Comparison of ENCODE assay signal across 8 cellular contexts in genomic region chr5:141617128-141617527, GRCh38. TPM values are rescaled to one million over a fixed set of nuclear protein-coding genes. Genes with fewer than 3 reads are reported as not detected.
A peak's percentile ranks its signal among the peaks of the same experiment; 100 is the strongest.
DNase-seq lines count a peak whose midpoint lies in the region; ATAC-seq, FAIRE-seq and TF ChIP-seq lines count a peak whose summit lies in the region.

No MANE protein-coding gene starts in this region.

- no peak for FAIRE-seq in GM12878 (lab: Jason Lieb, UNC)

- H3K4me2 ChIP-seq in GM12878 (ENCODE audit: control insufficient read depth, insufficient read depth), result peak overlapping the region; percentile 91

- H3K79me2 ChIP-seq in GM12878 (ENCODE audit: control insufficient read depth, insufficient read depth, low read length), result peaks cover 60% of the 10 kb centered on the region

- H3K4me3 ChIP-seq in heart left ventricle, result peak overlapping the region in 11 of 12 donors; percentile 73 to 99 (median 96)
- peak overlapping the region; percentile 89 for H3K4me3 ChIP-seq in GM12878
- peak overlapping the region; percentile 78 to 86 for H3K4me3 ChIP-seq in vagina

- TF ChIP-seq EP300 in GM12878 (IDR thresholded peaks at IDR 0.05; ENCODE audit: borderline replicate concordance in 1 of 2, control insufficient read depth in 1 of 2, low read depth in 2 of 2, low read length in 2 of 2), result no peak

- H3K4me1 Mint-ChIP-seq in memory B cell, result peaks cover 53% of the 10 kb centered on the region

- DNase-seq in heart left ventricle (no peak), left ventricle myocardium superior (no peak), GM12878 (ENCODE audit: low read depth, low spot score) (no peak), memory B cell (ENCODE audit: low spot score in 2 of 2) (no peak), vagina (ENCODE audit: extremely low spot score in 2 of 2) (no peak), EL (no peak), NCI-H2196 treated with DMSO at 0.1 percent for 48 hours (lab: John Stamatoyannopoulos, UW; ENCODE audit: unreplicated experiment) (no peak), GOT3 (lab: John Stamatoyannopoulos, UW) (no peak)

- RAD21 ChIA-PET in GM12878 (lab: Charles Lee; ENCODE audit: unreplicated experiment), result interaction anchor here (0.6 to 9.9 kb wide), 12 partner anchors 9 to 1122 kb away, joined by 3 to 299 read pairs (median 8); partner anchors contain the start of genes HDAC3, PCDHGA10 and RELL2

- no TSS peak for BruUV-seq in GM12878 (replicated peaks; lab: Mats Ljungman, UMichigan)

- SMC1A ChIA-PET in GM12878 (lab: Charles Lee; ENCODE audit: uncharacterized antibody, unreplicated experiment), result interaction anchor here (1.2 to 14.0 kb wide), 10 partner anchors 12 to 307 kb away, joined by 3 to 245 read pairs (median 6); partner anchors contain the start of genes DELE1, FCHSD1, HDAC3 and RELL2

- H3K36me3 ChIP-seq in heart left ventricle, result peaks cover 0 to 26% (median 21%) of the 10 kb centered on the region in 9 donors
- H3K36me3 ChIP-seq in GM12878 (ENCODE audit: control insufficient read depth in 2 of 2, insufficient read depth in 2 of 2, low read length in 1 of 2), result peaks cover 5 to 14% of the 10 kb centered on the region in 2 experiments
- H3K36me3 ChIP-seq in vagina, result peaks cover 0 to 13% of the 10 kb centered on the region in 2 donors

- H3K4me3 Mint-ChIP-seq in memory B cell, result peak overlapping the region; percentile 97

- 47 to 61% (median 50%) methylated on average over 2 of the region's 2 CpGs for WGBS in heart left ventricle, 4 donors
- 16% methylated on average over 2 of the region's 2 CpGs for WGBS in GM12878 (ENCODE audit: insufficient coverage, insufficient replicate concordance, low lambda C conversion rate, missing lambda C conversion rate)

- no peak for ATAC-seq in heart left ventricle
- ATAC-seq in left ventricle myocardium superior, result no peak
- no peak for ATAC-seq in GM12878
- no peak for ATAC-seq in memory B cell (ENCODE audit: low read depth)

- in situ Hi-C loops in GM12878 (cut with MboI), result loop anchor here (25.0 kb wide), 2 partner anchors 1205 to 1580 kb away; partner anchors contain the start of genes ANKHD1 and NRG2

- no peaks in the 10 kb centered on the region for H4K20me1 ChIP-seq in GM12878 (ENCODE audit: control insufficient read depth, insufficient read depth)

- H3K9me3 Mint-ChIP-seq in memory B cell, result no peaks in the 10 kb centered on the region

- H3K9ac ChIP-seq in GM12878 (ENCODE audit: control insufficient read depth, insufficient read depth, low read length), result peak overlapping the region; percentile 87; the same call in 1 of the 2 replicates

- TF ChIP-seq RAD21 in GM12878 (IDR thresholded peaks at IDR 0.05; ENCODE audit: insufficient read depth, low read depth, low read length), result no peak

- H3K4me1 ChIP-seq in heart left ventricle (peaks cover 0 to 64% (median 40%) of the 10 kb centered on the region in 12 donors), GM12878 (ENCODE audit: control insufficient read depth, insufficient read depth, low read length) (peaks cover 3% of the 10 kb centered on the region; the same call in 1 of the 2 replicates), vagina (peaks cover 27% of the 10 kb centered on the region)

- peak overlapping the region; percentile 97 for H3K27ac Mint-ChIP-seq in memory B cell

- peaks cover 11% of the 10 kb centered on the region for H3K36me3 Mint-ChIP-seq in memory B cell

- no peak overlapping the region for H2AFZ ChIP-seq in GM12878 (ENCODE audit: control insufficient read depth, low read depth, low read length)

- intact Hi-C loops in heart left ventricle (cut with DNase I) (loop anchor here in 2 of 10 donors (2.0 kb wide), 2 partner anchors 14 to 16 kb away; no protein-coding TSS in a partner anchor), left ventricle myocardium superior (cut with micrococcal nuclease) (loop anchor here (2.0 kb wide), 1 partner anchor 24 kb away; no protein-coding TSS in a partner anchor), GM12878 (cut with micrococcal nuclease; ENCODE audit: unreplicated experiment) (loop anchor here (10.0 kb wide), 1 partner anchor 902 kb away; no protein-coding TSS in a partner anchor), vagina (cut with DNase I) (no loop called here)

- no peaks in the 10 kb centered on the region for H3K27me3 ChIP-seq in heart left ventricle
- no peaks in the 10 kb centered on the region for H3K27me3 ChIP-seq in GM12878 (replicated peaks in 1 of 2; ENCODE audit: control insufficient read depth in 2 of 2, insufficient read depth in 2 of 2, low read length in 1 of 2)
- H3K27me3 ChIP-seq in vagina, result no peaks in the 10 kb centered on the region

- TF ChIP-seq POLR2A in heart left ventricle (IDR thresholded peaks at IDR 0.05) (no peak), GM12878 (IDR thresholded peaks at IDR 0.05; ENCODE audit: low read depth, low read length) (no peak), vagina (IDR thresholded peaks at IDR 0.05) (no peak)

- CTCF ChIA-PET in GM12878 (lab: Yijun Ruan, JAX), result interaction anchor here (0.7 to 15.5 kb wide), 16 partner anchors 9 to 352 kb away, joined by 3 to 517 read pairs (median 5); partner anchors contain the start of genes FCHSD1, HDAC3, PCDHGA10 and RELL2

- H3K27ac ChIP-seq in heart left ventricle (peak overlapping the region in 11 of 12 donors; percentile 75 to 99 (median 97)), GM12878 (ENCODE audit: control insufficient read depth, insufficient read depth) (peak overlapping the region; percentile 84; the same call in 1 of the 2 replicates), vagina (peak overlapping the region; percentile 96)

- POLR2A ChIA-PET in GM12878 (lab: Charles Lee), result interaction anchor here (0.6 to 13.9 kb wide), 14 partner anchors 9 to 352 kb away, joined by 3 to 215 read pairs (median 6); partner anchors contain the start of genes FCHSD1, HDAC3, RELL2 and RNF14

- TF ChIP-seq CTCF in heart left ventricle (IDR thresholded peaks at IDR 0.05) (no peak), GM12878 (IDR thresholded peaks at IDR 0.05 in 2 of 3, conservative IDR thresholded peaks at IDR 0.05 in 1 of 3; ENCODE audit: control insufficient read depth in 2 of 3, extremely low read depth in 1 of 3, insufficient read depth in 1 of 3, low read depth in 3 of 3, low read length in 3 of 3) (no peak), vagina (IDR thresholded peaks at IDR 0.05) (no peak)

- H3K9me3 ChIP-seq in heart left ventricle (no peaks in the 10 kb centered on the region), GM12878 (replicated peaks; ENCODE audit: control insufficient read depth, insufficient read depth, low read length) (no peaks in the 10 kb centered on the region), vagina (no peaks in the 10 kb centered on the region)

- no peaks in the 10 kb centered on the region for H3K27me3 Mint-ChIP-seq in memory B cell

RNA-seq across cellular contexts. Expression of gene DIAPH1, which starts 1.7 kb away (rescaled TPM):
- total RNA-seq in heart left ventricle (100 to 1,000 TPM in 1 of 9 donors, 10 to 100 TPM in 8; 38.8 to 137 (median 61.5) TPM), left ventricle myocardium superior (36.6 TPM), GM12878 (2014; rRNA removed) (42.6 and 45.5 TPM in 2 replicates), GM12878 (2014; rRNA removed; fragmentation: Illumina TruSeq; extraction: Trizol) (37.8 and 38.6 TPM in 2 replicates), GM12878 (2021) (159 and 168 TPM in 2 replicates), vagina (64.1 TPM)
- polyA plus RNA-seq in heart left ventricle (10 to 100 TPM; 29.9 to 79.6 TPM), GM12878 (2011; rRNA removed) (43.6 and 45.5 TPM in 2 replicates), GM12878 (2014; fragmentation: Illumina TruSeq; extraction: Trizol) (122 and 124 TPM in 2 replicates), GM12878 (2014; fragmentation: Nextera tagmentation; extraction: Ambion mirVana) (10 to 100 TPM; 46.3 to 56.0 TPM), GM12878 (2014; rRNA removed) (62.1 and 69.4 TPM in 2 replicates), GM12878 (2016; fragmentation: Nextera tagmentation; extraction: Ambion mirVana) (100 to 1,000 TPM; 113 to 122 TPM)
- 41.5 and 54.1 TPM in 2 replicates for total RNA-seq in GM12878 (2013; cell fraction: nucleolus; rRNA removed)
- 53.8 TPM for polyA plus RNA-seq in GM12878 (2011; ENCODE audit: low read depth)
- 60.5 and 85.4 TPM in 2 replicates for polyA plus RNA-seq in GM12878 (2011; cell fraction: cytosol; rRNA removed)
- 108 and 216 TPM in 2 replicates for polyA plus RNA-seq in GM12878 (2011; cell fraction: nucleus; rRNA removed)
- 64.3 and 68.3 TPM in 2 replicates for polyA plus RNA-seq in GM12878 (2012)
- 95.9 and 106 TPM in 2 replicates for polyA minus RNA-seq in GM12878 (2011; rRNA and poly(A)+ RNA removed)
- 52.9 and 65.7 TPM in 2 replicates for polyA minus RNA-seq in GM12878 (2011; cell fraction: cytosol; rRNA and poly(A)+ RNA removed)
- polyA minus RNA-seq in GM12878 (2011; cell fraction: nucleus; rRNA and poly(A)+ RNA removed), result 34.0 and 83.0 TPM in 2 replicates

RNA-seq across cellular contexts. Expression of gene HDAC3, which starts 19.5 kb away (rescaled TPM):
- total RNA-seq in heart left ventricle (10 to 100 TPM; 24.5 to 39.0 (median 32.2) TPM), left ventricle myocardium superior (28.9 TPM), GM12878 (2014; rRNA removed) (107 and 109 TPM in 2 replicates), GM12878 (2014; rRNA removed; fragmentation: Illumina TruSeq; extraction: Trizol) (77.0 and 92.5 TPM in 2 replicates), GM12878 (2021) (82.9 and 94.3 TPM in 2 replicates), vagina (44.7 TPM)
- polyA plus RNA-seq in heart left ventricle (10 to 100 TPM; 33.3 TPM), GM12878 (2011; rRNA removed) (115 and 140 TPM in 2 replicates), GM12878 (2014; fragmentation: Illumina TruSeq; extraction: Trizol) (115 and 135 TPM in 2 replicates), GM12878 (2014; fragmentation: Nextera tagmentation; extraction: Ambion mirVana) (100 to 1,000 TPM in 1 of 2 experiments, 10 to 100 TPM in 1; 62.2 to 108 TPM), GM12878 (2014; rRNA removed) (107 and 115 TPM in 2 replicates), GM12878 (2016; fragmentation: Nextera tagmentation; extraction: Ambion mirVana) (100 to 1,000 TPM; 117 to 120 TPM)
- total RNA-seq in GM12878 (2013; cell fraction: nucleolus; rRNA removed), result 97.4 and 102 TPM in 2 replicates
- polyA plus RNA-seq in GM12878 (2011; ENCODE audit: low read depth), result 88.0 TPM
- 160 and 168 TPM in 2 replicates for polyA plus RNA-seq in GM12878 (2011; cell fraction: cytosol; rRNA removed)
- polyA plus RNA-seq in GM12878 (2011; cell fraction: nucleus; rRNA removed), result 199 and 244 TPM in 2 replicates
- polyA plus RNA-seq in GM12878 (2012), result 77.9 and 79.2 TPM in 2 replicates
- polyA minus RNA-seq in GM12878 (2011; rRNA and poly(A)+ RNA removed), result 119 and 130 TPM in 2 replicates
- 32.9 and 41.7 TPM in 2 replicates for polyA minus RNA-seq in GM12878 (2011; cell fraction: cytosol; rRNA and poly(A)+ RNA removed)
- polyA minus RNA-seq in GM12878 (2011; cell fraction: nucleus; rRNA and poly(A)+ RNA removed), result 79.4 and 93.5 TPM in 2 replicates

RNA-seq across cellular contexts. Expression of gene RELL2, which starts 19.7 kb away (rescaled TPM):
- 1 to 10 TPM in 3 of 9 donors, under 1 TPM in 6; 0.25 to 2.5 (median 0.65) TPM for total RNA-seq in heart left ventricle
- 1 to 10 TPM in 1 of 2 donors, under 1 TPM in 1; 0.88 to 2.7 TPM for polyA plus RNA-seq in heart left ventricle
- total RNA-seq in left ventricle myocardium superior, result 0.55 TPM
- total RNA-seq in GM12878 (2013; cell fraction: nucleolus; rRNA removed), result 5.6 and 7.0 TPM in 2 replicates
- 15.3 and 18.2 TPM in 2 replicates for total RNA-seq in GM12878 (2014; rRNA removed)
- total RNA-seq in GM12878 (2014; rRNA removed; fragmentation: Illumina TruSeq; extraction: Trizol), result 6.6 and 6.8 TPM in 2 replicates
- total RNA-seq in GM12878 (2021), result 15.4 and 15.7 TPM in 2 replicates
- polyA plus RNA-seq in GM12878 (2011; ENCODE audit: low read depth), result 1.3 TPM
- polyA plus RNA-seq in GM12878 (2011; rRNA removed), result 0.91 and 2.1 TPM in 2 replicates
- 2.0 and 3.3 TPM in 2 replicates for polyA plus RNA-seq in GM12878 (2011; cell fraction: cytosol; rRNA removed)
- polyA plus RNA-seq in GM12878 (2011; cell fraction: nucleus; rRNA removed), result 27.8 and 32.1 TPM in 2 replicates
- 4.7 and 5.4 TPM in 2 replicates for polyA plus RNA-seq in GM12878 (2012)
- polyA plus RNA-seq in GM12878 (2014; fragmentation: Illumina TruSeq; extraction: Trizol), result 1.2 and 6.0 TPM in 2 replicates
- under 1 TPM; 0.23 to 0.64 TPM for polyA plus RNA-seq in GM12878 (2014; fragmentation: Nextera tagmentation; extraction: Ambion mirVana)
- polyA plus RNA-seq in GM12878 (2014; rRNA removed), result 21.4 and 23.5 TPM in 2 replicates
- polyA plus RNA-seq in GM12878 (2016; fragmentation: Nextera tagmentation; extraction: Ambion mirVana), result 1 to 10 TPM; 7.5 to 9.5 TPM
- 1.3 and 1.4 TPM in 2 replicates for polyA minus RNA-seq in GM12878 (2011; rRNA and poly(A)+ RNA removed)
- 0.73 and 0.80 TPM in 2 replicates for polyA minus RNA-seq in GM12878 (2011; cell fraction: cytosol; rRNA and poly(A)+ RNA removed)
- 4.4 and 6.1 TPM in 2 replicates for polyA minus RNA-seq in GM12878 (2011; cell fraction: nucleus; rRNA and poly(A)+ RNA removed)
- 5.6 TPM for total RNA-seq in vagina

RNA-seq across cellular contexts. Expression of gene FCHSD1, which starts 34.1 kb away (rescaled TPM):
- 1 to 10 TPM; 1.2 to 8.8 (median 2.3) TPM for total RNA-seq in heart left ventricle
- polyA plus RNA-seq in heart left ventricle, result 1 to 10 TPM; 2.5 to 2.9 TPM
- total RNA-seq in left ventricle myocardium superior, result 3.7 TPM
- 61.9 and 72.1 TPM in 2 replicates for total RNA-seq in GM12878 (2013; cell fraction: nucleolus; rRNA removed)
- total RNA-seq in GM12878 (2014; rRNA removed), result 13.1 and 18.0 TPM in 2 replicates
- total RNA-seq in GM12878 (2014; rRNA removed; fragmentation: Illumina TruSeq; extraction: Trizol), result 7.7 and 8.1 TPM in 2 replicates
- total RNA-seq in GM12878 (2021), result 20.6 and 21.3 TPM in 2 replicates
- 15.7 TPM for polyA plus RNA-seq in GM12878 (2011; ENCODE audit: low read depth)
- polyA plus RNA-seq in GM12878 (2011; rRNA removed), result 16.6 and 21.9 TPM in 2 replicates
- 13.3 and 17.5 TPM in 2 replicates for polyA plus RNA-seq in GM12878 (2011; cell fraction: cytosol; rRNA removed)
- 231 and 272 TPM in 2 replicates for polyA plus RNA-seq in GM12878 (2011; cell fraction: nucleus; rRNA removed)
- 26.0 and 30.3 TPM in 2 replicates for polyA plus RNA-seq in GM12878 (2012)
- polyA plus RNA-seq in GM12878 (2014; fragmentation: Illumina TruSeq; extraction: Trizol), result 3.2 and 8.9 TPM in 2 replicates
- 1 to 10 TPM in 1 of 2 experiments, under 1 TPM in 1; 0.97 to 1.0 TPM for polyA plus RNA-seq in GM12878 (2014; fragmentation: Nextera tagmentation; extraction: Ambion mirVana)
- 19.1 and 22.8 TPM in 2 replicates for polyA plus RNA-seq in GM12878 (2014; rRNA removed)
- polyA plus RNA-seq in GM12878 (2016; fragmentation: Nextera tagmentation; extraction: Ambion mirVana), result 10 to 100 TPM in 1 of 2 experiments, 1 to 10 TPM in 1; 9.9 to 11.5 TPM
- 13.6 and 15.4 TPM in 2 replicates for polyA minus RNA-seq in GM12878 (2011; rRNA and poly(A)+ RNA removed)
- 4.1 and 5.5 TPM in 2 replicates for polyA minus RNA-seq in GM12878 (2011; cell fraction: cytosol; rRNA and poly(A)+ RNA removed)
- 37.4 and 42.8 TPM in 2 replicates for polyA minus RNA-seq in GM12878 (2011; cell fraction: nucleus; rRNA and poly(A)+ RNA removed)
- total RNA-seq in vagina, result 42.2 TPM
